17 cellular contexts compared by ENCODE assay signal in genomic region chr2:23745068-23745725, GRCh38.
DNase-seq lines count a peak whose midpoint lies in the region; ATAC-seq and TF ChIP-seq lines count a peak whose summit lies in the region.
"Had no signal": no experiment of that assay in that cellular context is flagged by ENCODE, and none has a peak within 500 bp of the region (broad histone marks: within the 10 kb centered on the region; RNA-seq: fewer than 3 reads in every experiment).

No MANE protein-coding gene starts in this region.

- intact Hi-C loops in CD14-positive monocyte (cut with micrococcal nuclease) (no loop called here), lower leg skin (cut with DNase I; ENCODE audit: low total_unique reads) (no loop called here)

- peaks cover 4% of the 10 kb centered on the region for H3K27me3 Mint-ChIP-seq in glutamatergic neuron (ENCODE audit: unreplicated experiment)
- peaks cover 0 to 1% (median 0%) of the 10 kb centered on the region in 3 donors for H3K27me3 Mint-ChIP-seq in CD14-positive monocyte (ENCODE audit: low read depth in 3 of 3)
- H3K27me3 Mint-ChIP-seq: IgD-negative memory B cell had no signal

- H3K36me3 Mint-ChIP-seq in glutamatergic neuron (ENCODE audit: unreplicated experiment) (no peaks in the 10 kb centered on the region), CD14-positive monocyte (peaks cover 32 to 44% of the 10 kb centered on the region in 2 donors)

- H3K9me3 Mint-ChIP-seq in glutamatergic neuron (ENCODE audit: unreplicated experiment): peaks cover 2% of the 10 kb centered on the region
- H3K9me3 Mint-ChIP-seq in CD14-positive monocyte: peaks cover 0 to 4% (median 3%) of the 10 kb centered on the region in 7 donors
- H3K9me3 Mint-ChIP-seq: IgD-negative memory B cell had no signal

- no peak for DNase-seq in glutamatergic neuron
- DNase-seq in CD14-positive monocyte (ENCODE audit: low spot score): no peak
- DNase-seq in AML-193 (lab: John Stamatoyannopoulos, UW): no peak
- no peak for DNase-seq in lower leg skin (ENCODE audit: low spot score in 2 of 2)
- DNase-seq: activated effector memory CD4-positive, alpha-beta T cell treated with Interleukin-2 at 50 U/mL for 16 hours; amniotic stem cell; caudate nucleus; esophagus squamous epithelium; H7; MV-4-11; stimulated activated CD4-positive, alpha-beta T cell treated with anti-CD3 and anti-CD28 coated beads, Interleukin-1b, Interleukin-23, amount 100 ng/mL, for 48 hours; T-helper 9 cell had no signal

- 74 to 83% methylated on average over 8 of the region's 8 CpGs for WGBS in lower leg skin, 2 donors

- H3K4me1 Mint-ChIP-seq in glutamatergic neuron (ENCODE audit: low read depth, unreplicated experiment): peaks cover 5% of the 10 kb centered on the region
- no peaks in the 10 kb centered on the region for H3K4me1 Mint-ChIP-seq in CD14-positive monocyte
- H3K4me1 Mint-ChIP-seq: IgD-negative memory B cell had no signal

- H3K27ac Mint-ChIP-seq in glutamatergic neuron (ENCODE audit: unreplicated experiment): peak overlapping the region; percentile 59
- peak overlapping the region in 1 of 7 donors; percentile 74 for H3K27ac Mint-ChIP-seq in CD14-positive monocyte

- no peak for TF ChIP-seq POLR2A in lower leg skin (IDR thresholded peaks at IDR 0.05)

- H3K4me3 Mint-ChIP-seq in glutamatergic neuron (ENCODE audit: unreplicated experiment) (no peak overlapping the region), CD14-positive monocyte (no peak overlapping the region)
- H3K4me3 Mint-ChIP-seq: IgD-negative memory B cell had no signal

- TF ChIP-seq CTCF in 22Rv1 (IDR thresholded peaks at IDR 0.05) (no peak), glutamatergic neuron (IDR thresholded peaks at IDR 0.05; ENCODE audit: partially characterized antibody, unreplicated experiment) (no peak), CD14-positive monocyte (IDR thresholded peaks at IDR 0.05) (no peak), lower leg skin (IDR thresholded peaks at IDR 0.05) (no peak)

- 0 out of 2 replicates have a peak overlapping the region, but pooled peaks have one; percentile 10 for H3K27ac ChIP-seq in 22Rv1

- H3K4me3 ChIP-seq in lower leg skin (ENCODE audit: low read depth, poor library complexity, severe bottlenecking): no peak overlapping the region
- H3K4me3 ChIP-seq: esophagus squamous epithelium had no signal

- ATAC-seq in GM19397 (IDR thresholded peaks at IDR 0.05; ENCODE audit: unreplicated experiment): peak; percentile 18
- ATAC-seq in HG03354 (IDR thresholded peaks at IDR 0.05; ENCODE audit: poor library complexity, severe bottlenecking, unreplicated experiment): peak; percentile 34
- ATAC-seq in HG03457 (IDR thresholded peaks at IDR 0.05; ENCODE audit: unreplicated experiment): no peak
